ENCODE assay signal across 14 cellular contexts in genomic region chr3:100496711-100497261, GRCh38. TPM values are rescaled to one million over a fixed set of nuclear protein-coding genes. Genes with fewer than 3 reads are reported as not detected.
DNase-seq lines count a peak whose midpoint lies in the region; ATAC-seq and TF ChIP-seq lines count a peak whose summit lies in the region.
"Had no signal": no experiment of that assay in that cellular context is flagged by ENCODE, and none has a peak within 500 bp of the region (broad histone marks: within the 10 kb centered on the region; RNA-seq: fewer than 3 reads in every experiment).

No MANE protein-coding gene starts in this region.

- DNase-seq in GM10248 (ENCODE audit: extremely low spot score) (peak; percentile 29), Karpas-422 (peak; percentile 35), fibroblast of peridontal ligament (ENCODE audit: extremely low read depth) (peak; percentile 55), cerebellar cortex (ENCODE audit: low spot score) (no peak), H4 (ENCODE audit: low spot score) (no peak)
- no peak for DNase-seq in natural killer cell treated with Interleukin-12 subunit alpha and Interleukin-12 subunit beta and Interleukin-15 and Interleukin-18, amount 100 ng/mL, for 72 hours (ENCODE audit: low spot score)
- DNase-seq in naive thymus-derived CD4-positive, alpha-beta T cell, result no peak
- DNase-seq: activated gamma-delta T cell, GF-D8, glutamatergic neuron, retina, SJCRH30, stomach had no signal

- H3K36me3 ChIP-seq in Karpas-422 (ENCODE audit: insufficient read depth, low read length), result no peaks in the 10 kb centered on the region
- no peaks in the 10 kb centered on the region for H3K36me3 ChIP-seq in naive thymus-derived CD4-positive, alpha-beta T cell (ENCODE audit: control insufficient read depth in 2 of 3, insufficient read depth in 3 of 3, low read length in 3 of 3)
- H3K36me3 ChIP-seq: SJCRH30, stomach had no signal

- no peak for TF ChIP-seq CTCF in GM10248 (IDR thresholded peaks at IDR 0.05; ENCODE audit: control extremely low read depth, extremely low read depth, low read depth, missing control alignments)

- no peak overlapping the region for H3K4me3 Mint-ChIP-seq in natural killer cell treated with Interleukin-12 subunit alpha and Interleukin-12 subunit beta and Interleukin-15 and Interleukin-18, amount 100 ng/mL, for 72 hours
- H3K4me3 Mint-ChIP-seq in naive thymus-derived CD4-positive, alpha-beta T cell, result no peak overlapping the region

- CTCF ChIA-PET in GM10248 (lab: Yijun Ruan, JAX), result interaction anchor here (1.1 to 1.2 kb wide), 2 partner anchors 23 to 34 kb away, joined by 3 read pairs; no protein-coding TSS in a partner anchor
- CTCF ChIA-PET in naive thymus-derived CD4-positive, alpha-beta T cell (lab: Charles Lee), result no interaction called here

- peaks cover 10% of the 10 kb centered on the region for H3K4me1 ChIP-seq in Karpas-422 (ENCODE audit: low read length)
- peaks cover 6% of the 10 kb centered on the region in 2 donors for H3K4me1 ChIP-seq in naive thymus-derived CD4-positive, alpha-beta T cell (ENCODE audit: control insufficient read depth in 2 of 2, insufficient read depth in 2 of 2, low read length in 2 of 2)

- ATAC-seq in GM21825 (IDR thresholded peaks at IDR 0.05; ENCODE audit: unreplicated experiment), result peak; percentile 38
- ATAC-seq in natural killer cell treated with Interleukin-12 subunit alpha and Interleukin-12 subunit beta and Interleukin-15 and Interleukin-18, amount 100 ng/mL, for 72 hours, result no peak
- no peak for ATAC-seq in naive thymus-derived CD4-positive, alpha-beta T cell

- no peak overlapping the region for H3K4me2 ChIP-seq in Karpas-422 (ENCODE audit: low read depth, low read length, poor library complexity, severe bottlenecking)

- H2AFZ ChIP-seq in Karpas-422 (ENCODE audit: low read length), result no peak overlapping the region

- no peaks in the 10 kb centered on the region for H3K36me3 Mint-ChIP-seq in natural killer cell treated with Interleukin-12 subunit alpha and Interleukin-12 subunit beta and Interleukin-15 and Interleukin-18, amount 100 ng/mL, for 72 hours
- no peaks in the 10 kb centered on the region for H3K36me3 Mint-ChIP-seq in naive thymus-derived CD4-positive, alpha-beta T cell

- intact Hi-C loops in naive thymus-derived CD4-positive, alpha-beta T cell (cut with micrococcal nuclease), result loop anchor here in 1 of 2 donors (10.0 kb wide), 1 partner anchor 182 kb away; no protein-coding TSS in a partner anchor

- no peaks in the 10 kb centered on the region for H3K79me2 ChIP-seq in Karpas-422 (ENCODE audit: low read length)

- POLR2A ChIA-PET in GM10248 (lab: Yijun Ruan, JAX), result no interaction called here
- POLR2A ChIA-PET in naive thymus-derived CD4-positive, alpha-beta T cell (lab: Charles Lee), result interaction anchor here (0.5 kb wide), 1 partner anchor 45 kb away, joined by 3 read pairs; no protein-coding TSS in a partner anchor

- H3K4me1 Mint-ChIP-seq in natural killer cell treated with Interleukin-12 subunit alpha and Interleukin-12 subunit beta and Interleukin-15 and Interleukin-18, amount 100 ng/mL, for 72 hours (ENCODE audit: low read depth in 2 of 2), result peaks cover 0 to 13% of the 10 kb centered on the region in 2 donors
- H3K4me1 Mint-ChIP-seq in naive thymus-derived CD4-positive, alpha-beta T cell, result peaks cover 5 to 11% (median 9%) of the 10 kb centered on the region in 7 donors

- H4K20me1 ChIP-seq in Karpas-422 (ENCODE audit: insufficient read depth, low read depth, low read length), result no peaks in the 10 kb centered on the region

- H3K9me3 Mint-ChIP-seq in natural killer cell treated with Interleukin-12 subunit alpha and Interleukin-12 subunit beta and Interleukin-15 and Interleukin-18, amount 100 ng/mL, for 72 hours, result no peaks in the 10 kb centered on the region
- no peaks in the 10 kb centered on the region for H3K9me3 Mint-ChIP-seq in naive thymus-derived CD4-positive, alpha-beta T cell

- H3K27me3 Mint-ChIP-seq in natural killer cell treated with Interleukin-12 subunit alpha and Interleukin-12 subunit beta and Interleukin-15 and Interleukin-18, amount 100 ng/mL, for 72 hours, result peaks cover 16 to 19% of the 10 kb centered on the region in 2 donors
- H3K27me3 Mint-ChIP-seq in naive thymus-derived CD4-positive, alpha-beta T cell, result peaks cover 9 to 46% (median 24%) of the 10 kb centered on the region in 5 donors

- H3K9me2 ChIP-seq in Karpas-422 (replicated peaks; ENCODE audit: insufficient read depth, low read length), result no peaks in the 10 kb centered on the region

- H3K4me3 ChIP-seq in Karpas-422 (ENCODE audit: low read length), result no peak overlapping the region
- no peak overlapping the region for H3K4me3 ChIP-seq in naive thymus-derived CD4-positive, alpha-beta T cell (ENCODE audit: low read length)
- H3K4me3 ChIP-seq: SJCRH30, stomach had no signal

- no peaks in the 10 kb centered on the region for H3K9me3 ChIP-seq in Karpas-422 (ENCODE audit: low read length)
- no peaks in the 10 kb centered on the region for H3K9me3 ChIP-seq in naive thymus-derived CD4-positive, alpha-beta T cell (ENCODE audit: control insufficient read depth in 2 of 3, low read length in 3 of 3)
- H3K9me3 ChIP-seq: SJCRH30, stomach had no signal

- no peak overlapping the region for H3K27ac Mint-ChIP-seq in natural killer cell treated with Interleukin-12 subunit alpha and Interleukin-12 subunit beta and Interleukin-15 and Interleukin-18, amount 100 ng/mL, for 72 hours
- no peak overlapping the region for H3K27ac Mint-ChIP-seq in naive thymus-derived CD4-positive, alpha-beta T cell

- no peak overlapping the region for H3K9ac ChIP-seq in Karpas-422 (ENCODE audit: low read length)

- H3K27ac ChIP-seq in Karpas-422 (ENCODE audit: low read length), result no peak overlapping the region
- H3K27ac ChIP-seq in naive thymus-derived CD4-positive, alpha-beta T cell (ENCODE audit: low read depth, low read length), result no peak overlapping the region
- H3K27ac ChIP-seq: SJCRH30 had no signal

- H3K27me3 ChIP-seq in Karpas-422 (ENCODE audit: low read length), result no peaks in the 10 kb centered on the region
- H3K27me3 ChIP-seq in naive thymus-derived CD4-positive, alpha-beta T cell (ENCODE audit: control insufficient read depth in 2 of 2, insufficient read depth in 2 of 2, low read length in 2 of 2), result no peaks in the 10 kb centered on the region
- H3K27me3 ChIP-seq: SJCRH30, stomach had no signal

RNA-seq across cellular contexts. Expression of gene TMEM45A, which starts 4.4 kb away (rescaled TPM):
- 0.11 and 1.3 TPM in 2 replicates for total RNA-seq in Karpas-422 (2014; rRNA removed; shearing (Covaris generic); ENCODE audit: low replicate concordance)
- 1 to 10 TPM; 1.1 to 4.5 TPM for total RNA-seq in natural killer cell treated with Interleukin-12 subunit alpha and Interleukin-12 subunit beta and Interleukin-15 and Interleukin-18, amount 100 ng/mL, for 72 hours
- total RNA-seq in naive thymus-derived CD4-positive, alpha-beta T cell, result under 1 TPM; 0.11 to 0.44 (median 0.21) TPM
- not detected for polyA plus RNA-seq in naive thymus-derived CD4-positive, alpha-beta T cell
- total RNA-seq in H4 (2014; rRNA removed; shearing (Covaris generic)), result 22.1 and 31.6 TPM in 2 replicates

Comparison
In these comparisons a context has a peak if more than half of its experiments do, and no peak if none do; other contexts are left out.
1. DNase-seq: peak in GM10248 (single experiment), Karpas-422 (single experiment) and fibroblast of peridontal ligament (single experiment); none in natural killer cell treated with Interleukin-12 subunit alpha and Interleukin-12 subunit beta and Interleukin-15 and Interleukin-18, amount 100 ng/mL, for 72 hours (single experiment), cerebellar cortex (single experiment), naive thymus-derived CD4-positive, alpha-beta T cell (0 of 9) and H4 (single experiment).